Comparison of ENCODE assay signal across 8 cellular contexts in genomic region chr20:36645998-36646397, GRCh38. TPM values are rescaled to one million over a fixed set of nuclear protein-coding genes. Genes with fewer than 3 reads are reported as not detected.
DNase-seq lines count a peak whose midpoint lies in the region; ATAC-seq and TF ChIP-seq lines count a peak whose summit lies in the region.

Gene SLA2 (minus strand): TSS chr20:36646196. CDS start chr20:36641335, 4,861 bp downstream.

- no peaks in the 10 kb centered on the region for H3K9me3 ChIP-seq in breast epithelium

- peaks cover 12% of the 10 kb centered on the region for H3K36me3 Mint-ChIP-seq in T-cell
- H3K36me3 Mint-ChIP-seq in activated naive CD4-positive, alpha-beta T cell treated with anti-CD3 and anti-CD28 coated beads, Interleukin-2, amount 10 ng/mL, durations not matched to agents 7 days and 5 days: peaks cover 39% of the 10 kb centered on the region

- H3K4me1 ChIP-seq in breast epithelium: no peaks in the 10 kb centered on the region

- H3K27me3 Mint-ChIP-seq in T-cell: no peaks in the 10 kb centered on the region
- H3K27me3 Mint-ChIP-seq in activated naive CD4-positive, alpha-beta T cell treated with anti-CD3 and anti-CD28 coated beads, Interleukin-2, amount 10 ng/mL, durations not matched to agents 7 days and 5 days: no peaks in the 10 kb centered on the region

- peaks cover 55 to 61% (median 61%) of the 10 kb centered on the region in 3 donors for H3K4me1 Mint-ChIP-seq in T-cell
- H3K4me1 Mint-ChIP-seq in activated naive CD4-positive, alpha-beta T cell treated with anti-CD3 and anti-CD28 coated beads, Interleukin-2, amount 10 ng/mL, durations not matched to agents 7 days and 5 days: peaks cover 54% of the 10 kb centered on the region

- TF ChIP-seq CTCF in brain microvascular endothelial cell (IDR thresholded peaks at IDR 0.05; ENCODE audit: low read depth, low read length, missing control alignments) (no peak), breast epithelium (IDR thresholded peaks at IDR 0.05) (no peak)

- CTCF ChIA-PET in T-cell (lab: Charles Lee): interaction anchor here in 1 of 2 donors (0.5 to 2.9 kb wide), 12 partner anchors 12 to 190 kb away, joined by 3 to 10 read pairs (median 3); partner anchors contain the start of gene RAB5IF
- CTCF ChIA-PET in activated naive CD4-positive, alpha-beta T cell treated with anti-CD3 and anti-CD28 coated beads, Interleukin-2, amount 10 ng/mL, durations not matched to agents 7 days and 5 days (lab: Charles Lee): interaction anchor here (0.9 to 2.0 kb wide), 8 partner anchors 9 to 236 kb away, joined by 3 to 21 read pairs (median 4); no protein-coding TSS in a partner anchor

- H3K27me3 ChIP-seq in brain microvascular endothelial cell (replicated peaks) (no peaks in the 10 kb centered on the region), breast epithelium (no peaks in the 10 kb centered on the region)

- DNase-seq in CMK (ENCODE audit: low read depth) (peak; percentile 29), T-cell (peak; percentile 44 to 83 (median 71)), brain microvascular endothelial cell (no peak), breast epithelium (ENCODE audit: low spot score in 2 of 2) (no peak)
- DNase-seq in activated naive CD4-positive, alpha-beta T cell treated with anti-CD3 and anti-CD28 coated beads, Interleukin-2, amount 10 ng/mL, durations not matched to agents 7 days and 5 days: peak; percentile 80
- DNase-seq in stimulated activated CD4-positive, alpha-beta T cell treated with anti-CD3 and anti-CD28 coated beads, Interleukin-12 subunit alpha, Interleukin-12 subunit beta, amount 100 ng/mL, for 48 hours (ENCODE audit: low read depth in 2 of 3, low spot score in 1 of 3): peak; percentile 33 to 53 (median 40)

- intact Hi-C loops in breast epithelium (cut with DNase I; ENCODE audit: low total_unique reads): no loop called here

- H3K27ac Mint-ChIP-seq in T-cell: peak within 1 kb of the TSS; percentile 98 to 100
- H3K27ac Mint-ChIP-seq in activated naive CD4-positive, alpha-beta T cell treated with anti-CD3 and anti-CD28 coated beads, Interleukin-2, amount 10 ng/mL, durations not matched to agents 7 days and 5 days: peak within 1 kb of the TSS; percentile 97

- in situ Hi-C loops in brain microvascular endothelial cell (cut with HindIII; ENCODE audit: low pct_ligation_motif_present, low sequenced_read_pairs): no loop called here

- H3K4me3 ChIP-seq in brain microvascular endothelial cell (ENCODE audit: low read depth, low read length): no peak within 1 kb of the TSS
- H3K4me3 ChIP-seq in breast epithelium: peak within 1 kb of the TSS in 1 of 3 donors; percentile 13

- H3K9me3 Mint-ChIP-seq in T-cell: no peaks in the 10 kb centered on the region
- H3K9me3 Mint-ChIP-seq in activated naive CD4-positive, alpha-beta T cell treated with anti-CD3 and anti-CD28 coated beads, Interleukin-2, amount 10 ng/mL, durations not matched to agents 7 days and 5 days: no peaks in the 10 kb centered on the region

- H3K27ac ChIP-seq in brain microvascular endothelial cell (no peak within 1 kb of the TSS), breast epithelium (no peak within 1 kb of the TSS)

- H3K36me3 ChIP-seq in brain microvascular endothelial cell (replicated peaks) (no peaks in the 10 kb centered on the region), breast epithelium (no peaks in the 10 kb centered on the region)

- no peak for TF ChIP-seq POLR2A in breast epithelium (IDR thresholded peaks at IDR 0.05)

- ATAC-seq in T-cell (replicated peaks in 1 of 4): peak; percentile 82 to 89 (median 88)
- no peak for ATAC-seq in GM18868 (IDR thresholded peaks at IDR 0.05; ENCODE audit: unreplicated experiment)
- no peak for ATAC-seq in GM21515 (IDR thresholded peaks at IDR 0.05; ENCODE audit: unreplicated experiment)

- POLR2A ChIA-PET in T-cell (lab: Charles Lee): interaction anchor here (0.5 to 1.0 kb wide), 5 partner anchors 20 to 1036 kb away, joined by 3 to 6 read pairs (median 4); no protein-coding TSS in a partner anchor

- peak within 1 kb of the TSS; percentile 93 to 96 (median 95) for H3K4me3 Mint-ChIP-seq in T-cell
- peak within 1 kb of the TSS; percentile 96 for H3K4me3 Mint-ChIP-seq in activated naive CD4-positive, alpha-beta T cell treated with anti-CD3 and anti-CD28 coated beads, Interleukin-2, amount 10 ng/mL, durations not matched to agents 7 days and 5 days

RNA-seq across cellular contexts. Expression of gene SLA2, which starts in this region (rescaled TPM):
- total RNA-seq in T-cell (10 to 100 TPM; 26.2 to 46.0 (median 28.8) TPM), breast epithelium (1 to 10 TPM in 1 of 3 donors, under 1 TPM in 2; 0.64 to 1.6 (median 0.66) TPM)

Comparison
In these comparisons a context has a peak if more than half of its experiments do, and no peak if none do; other contexts are left out.
1. RNA of gene SLA2 (total RNA-seq): 26.2 to 46.0 TPM in T-cell; 0.64 to 1.6 TPM in breast epithelium; every median in the first group is over 10 times any median in the second.
2. DNase-seq: peak in CMK (single experiment), T-cell (34 of 34), activated naive CD4-positive, alpha-beta T cell treated with anti-CD3 and anti-CD28 coated beads, Interleukin-2, amount 10 ng/mL, durations not matched to agents 7 days and 5 days (single experiment) and stimulated activated CD4-positive, alpha-beta T cell treated with anti-CD3 and anti-CD28 coated beads, Interleukin-12 subunit alpha, Interleukin-12 subunit beta, amount 100 ng/mL, for 48 hours (3 of 3); none in brain microvascular endothelial cell (single experiment) and breast epithelium (0 of 2).
3. ATAC-seq: peak in T-cell (4 of 4); none in GM18868 (single experiment) and GM21515 (single experiment).